In the genomic region with DNA sequence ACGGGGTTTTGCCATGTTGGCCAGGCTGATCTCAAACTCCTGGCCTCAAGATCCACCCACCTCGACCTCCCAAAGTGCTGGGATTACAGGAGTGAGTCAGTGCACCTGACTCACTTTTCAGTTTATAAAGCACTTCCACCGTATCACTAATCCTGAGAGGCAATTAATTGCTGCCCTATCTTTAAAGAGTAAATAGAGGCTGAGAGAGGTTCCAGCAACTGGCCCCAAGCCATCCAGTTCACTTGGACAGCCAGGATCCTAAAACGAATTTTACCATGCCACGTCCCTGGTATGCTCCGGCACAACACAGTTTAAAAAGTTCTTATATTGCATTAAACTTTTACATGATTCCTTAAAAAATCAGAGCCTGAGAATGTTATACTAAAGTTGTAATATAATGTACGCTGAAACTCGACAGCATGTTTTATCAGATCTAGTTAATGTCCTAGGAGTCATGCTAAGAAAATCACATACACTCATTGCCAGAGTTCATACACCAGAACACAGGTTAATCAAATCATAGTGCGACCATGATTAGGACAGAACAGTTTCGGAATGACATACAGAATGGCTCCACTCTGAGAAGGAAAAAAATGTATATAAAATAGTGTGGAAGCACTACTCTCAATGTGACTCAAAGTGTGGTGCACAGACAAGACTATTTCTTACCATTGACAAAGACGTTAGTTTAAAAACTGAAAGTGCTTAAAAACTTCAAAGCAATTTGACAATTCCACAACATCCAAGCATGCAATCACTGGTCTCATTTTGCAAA, we compare ENCODE assay signal across 1 cellular context.
TF ChIP-seq lines count a peak whose summit lies in the region.

No MANE protein-coding gene starts in this region.

TF ChIP-seq in HepG2, 621 proteins besides CTCF, POLR2A, EP300 and RAD21 (continued from another document):
- TF ChIP-seq, protein P1, sequence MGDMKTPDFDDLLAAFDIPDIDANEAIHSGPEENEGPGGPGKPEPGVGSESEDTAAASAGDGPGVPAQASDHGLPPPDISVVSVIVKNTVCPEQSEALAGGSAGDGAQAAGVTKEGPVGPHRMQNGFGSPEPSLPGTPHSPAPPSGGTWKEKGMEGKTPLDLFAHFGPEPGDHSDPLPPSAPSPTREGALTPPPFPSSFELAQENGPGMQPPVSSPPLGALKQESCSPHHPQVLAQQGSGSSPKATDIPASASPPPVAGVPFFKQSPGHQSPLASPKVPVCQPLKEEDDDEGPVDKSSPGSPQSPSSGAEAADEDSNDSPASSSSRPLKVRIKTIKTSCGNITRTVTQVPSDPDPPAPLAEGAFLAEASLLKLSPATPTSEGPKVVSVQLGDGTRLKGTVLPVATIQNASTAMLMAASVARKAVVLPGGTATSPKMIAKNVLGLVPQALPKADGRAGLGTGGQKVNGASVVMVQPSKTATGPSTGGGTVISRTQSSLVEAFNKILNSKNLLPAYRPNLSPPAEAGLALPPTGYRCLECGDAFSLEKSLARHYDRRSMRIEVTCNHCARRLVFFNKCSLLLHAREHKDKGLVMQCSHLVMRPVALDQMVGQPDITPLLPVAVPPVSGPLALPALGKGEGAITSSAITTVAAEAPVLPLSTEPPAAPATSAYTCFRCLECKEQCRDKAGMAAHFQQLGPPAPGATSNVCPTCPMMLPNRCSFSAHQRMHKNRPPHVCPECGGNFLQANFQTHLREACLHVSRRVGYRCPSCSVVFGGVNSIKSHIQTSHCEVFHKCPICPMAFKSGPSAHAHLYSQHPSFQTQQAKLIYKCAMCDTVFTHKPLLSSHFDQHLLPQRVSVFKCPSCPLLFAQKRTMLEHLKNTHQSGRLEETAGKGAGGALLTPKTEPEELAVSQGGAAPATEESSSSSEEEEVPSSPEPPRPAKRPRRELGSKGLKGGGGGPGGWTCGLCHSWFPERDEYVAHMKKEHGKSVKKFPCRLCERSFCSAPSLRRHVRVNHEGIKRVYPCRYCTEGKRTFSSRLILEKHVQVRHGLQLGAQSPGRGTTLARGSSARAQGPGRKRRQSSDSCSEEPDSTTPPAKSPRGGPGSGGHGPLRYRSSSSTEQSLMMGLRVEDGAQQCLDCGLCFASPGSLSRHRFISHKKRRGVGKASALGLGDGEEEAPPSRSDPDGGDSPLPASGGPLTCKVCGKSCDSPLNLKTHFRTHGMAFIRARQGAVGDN (CRISPR knock-in tag; IDR thresholded peaks at IDR 0.05), result no peak
- TF ChIP-seq ZNF496 (CRISPR knock-in tag; IDR thresholded peaks at IDR 0.05; ENCODE audit: insufficient replicate concordance), result no peak
- TF ChIP-seq ZNF678 (CRISPR knock-in tag; IDR thresholded peaks at IDR 0.05), result no peak
- no peak for TF ChIP-seq ATRX (CRISPR knock-in tag; IDR thresholded peaks at IDR 0.05; ENCODE audit: borderline replicate concordance)
- TF ChIP-seq, protein P2, sequence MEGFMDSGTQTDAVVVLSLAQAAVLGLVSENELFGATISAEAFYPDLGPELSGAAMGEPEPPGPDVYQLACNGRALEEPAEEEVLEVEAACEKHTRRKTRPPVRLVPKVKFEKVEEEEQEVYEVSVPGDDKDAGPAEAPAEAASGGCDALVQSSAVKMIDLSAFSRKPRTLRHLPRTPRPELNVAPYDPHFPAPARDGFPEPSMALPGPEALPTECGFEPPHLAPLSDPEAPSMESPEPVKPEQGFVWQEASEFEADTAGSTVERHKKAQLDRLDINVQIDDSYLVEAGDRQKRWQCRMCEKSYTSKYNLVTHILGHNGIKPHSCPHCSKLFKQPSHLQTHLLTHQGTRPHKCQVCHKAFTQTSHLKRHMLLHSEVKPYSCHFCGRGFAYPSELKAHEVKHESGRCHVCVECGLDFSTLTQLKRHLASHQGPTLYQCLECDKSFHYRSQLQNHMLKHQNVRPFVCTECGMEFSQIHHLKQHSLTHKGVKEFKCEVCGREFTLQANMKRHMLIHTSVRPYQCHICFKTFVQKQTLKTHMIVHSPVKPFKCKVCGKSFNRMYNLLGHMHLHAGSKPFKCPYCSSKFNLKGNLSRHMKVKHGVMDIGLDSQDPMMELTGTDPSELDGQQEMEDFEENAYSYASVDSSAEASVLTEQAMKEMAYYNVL (CRISPR knock-in tag; IDR thresholded peaks at IDR 0.05; ENCODE audit: borderline replicate concordance), result no peak
- TF ChIP-seq, protein P3, sequence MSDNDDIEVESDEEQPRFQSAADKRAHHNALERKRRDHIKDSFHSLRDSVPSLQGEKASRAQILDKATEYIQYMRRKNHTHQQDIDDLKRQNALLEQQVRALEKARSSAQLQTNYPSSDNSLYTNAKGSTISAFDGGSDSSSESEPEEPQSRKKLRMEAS (IDR thresholded peaks at IDR 0.05), result no peak
- no peak for TF ChIP-seq ZSCAN9 (CRISPR knock-in tag; IDR thresholded peaks at IDR 0.05; ENCODE audit: borderline replicate concordance)
- no peak for TF ChIP-seq KLF16 (CRISPR knock-in tag; IDR thresholded peaks at IDR 0.05)
- no peak for TF ChIP-seq HNRNPH1 (optimal IDR thresholded peaks at IDR 0.05; ENCODE audit: low read depth, low read length)
- TF ChIP-seq MTF1 (CRISPR knock-in tag; IDR thresholded peaks at IDR 0.05), result no peak
- TF ChIP-seq, protein P4, sequence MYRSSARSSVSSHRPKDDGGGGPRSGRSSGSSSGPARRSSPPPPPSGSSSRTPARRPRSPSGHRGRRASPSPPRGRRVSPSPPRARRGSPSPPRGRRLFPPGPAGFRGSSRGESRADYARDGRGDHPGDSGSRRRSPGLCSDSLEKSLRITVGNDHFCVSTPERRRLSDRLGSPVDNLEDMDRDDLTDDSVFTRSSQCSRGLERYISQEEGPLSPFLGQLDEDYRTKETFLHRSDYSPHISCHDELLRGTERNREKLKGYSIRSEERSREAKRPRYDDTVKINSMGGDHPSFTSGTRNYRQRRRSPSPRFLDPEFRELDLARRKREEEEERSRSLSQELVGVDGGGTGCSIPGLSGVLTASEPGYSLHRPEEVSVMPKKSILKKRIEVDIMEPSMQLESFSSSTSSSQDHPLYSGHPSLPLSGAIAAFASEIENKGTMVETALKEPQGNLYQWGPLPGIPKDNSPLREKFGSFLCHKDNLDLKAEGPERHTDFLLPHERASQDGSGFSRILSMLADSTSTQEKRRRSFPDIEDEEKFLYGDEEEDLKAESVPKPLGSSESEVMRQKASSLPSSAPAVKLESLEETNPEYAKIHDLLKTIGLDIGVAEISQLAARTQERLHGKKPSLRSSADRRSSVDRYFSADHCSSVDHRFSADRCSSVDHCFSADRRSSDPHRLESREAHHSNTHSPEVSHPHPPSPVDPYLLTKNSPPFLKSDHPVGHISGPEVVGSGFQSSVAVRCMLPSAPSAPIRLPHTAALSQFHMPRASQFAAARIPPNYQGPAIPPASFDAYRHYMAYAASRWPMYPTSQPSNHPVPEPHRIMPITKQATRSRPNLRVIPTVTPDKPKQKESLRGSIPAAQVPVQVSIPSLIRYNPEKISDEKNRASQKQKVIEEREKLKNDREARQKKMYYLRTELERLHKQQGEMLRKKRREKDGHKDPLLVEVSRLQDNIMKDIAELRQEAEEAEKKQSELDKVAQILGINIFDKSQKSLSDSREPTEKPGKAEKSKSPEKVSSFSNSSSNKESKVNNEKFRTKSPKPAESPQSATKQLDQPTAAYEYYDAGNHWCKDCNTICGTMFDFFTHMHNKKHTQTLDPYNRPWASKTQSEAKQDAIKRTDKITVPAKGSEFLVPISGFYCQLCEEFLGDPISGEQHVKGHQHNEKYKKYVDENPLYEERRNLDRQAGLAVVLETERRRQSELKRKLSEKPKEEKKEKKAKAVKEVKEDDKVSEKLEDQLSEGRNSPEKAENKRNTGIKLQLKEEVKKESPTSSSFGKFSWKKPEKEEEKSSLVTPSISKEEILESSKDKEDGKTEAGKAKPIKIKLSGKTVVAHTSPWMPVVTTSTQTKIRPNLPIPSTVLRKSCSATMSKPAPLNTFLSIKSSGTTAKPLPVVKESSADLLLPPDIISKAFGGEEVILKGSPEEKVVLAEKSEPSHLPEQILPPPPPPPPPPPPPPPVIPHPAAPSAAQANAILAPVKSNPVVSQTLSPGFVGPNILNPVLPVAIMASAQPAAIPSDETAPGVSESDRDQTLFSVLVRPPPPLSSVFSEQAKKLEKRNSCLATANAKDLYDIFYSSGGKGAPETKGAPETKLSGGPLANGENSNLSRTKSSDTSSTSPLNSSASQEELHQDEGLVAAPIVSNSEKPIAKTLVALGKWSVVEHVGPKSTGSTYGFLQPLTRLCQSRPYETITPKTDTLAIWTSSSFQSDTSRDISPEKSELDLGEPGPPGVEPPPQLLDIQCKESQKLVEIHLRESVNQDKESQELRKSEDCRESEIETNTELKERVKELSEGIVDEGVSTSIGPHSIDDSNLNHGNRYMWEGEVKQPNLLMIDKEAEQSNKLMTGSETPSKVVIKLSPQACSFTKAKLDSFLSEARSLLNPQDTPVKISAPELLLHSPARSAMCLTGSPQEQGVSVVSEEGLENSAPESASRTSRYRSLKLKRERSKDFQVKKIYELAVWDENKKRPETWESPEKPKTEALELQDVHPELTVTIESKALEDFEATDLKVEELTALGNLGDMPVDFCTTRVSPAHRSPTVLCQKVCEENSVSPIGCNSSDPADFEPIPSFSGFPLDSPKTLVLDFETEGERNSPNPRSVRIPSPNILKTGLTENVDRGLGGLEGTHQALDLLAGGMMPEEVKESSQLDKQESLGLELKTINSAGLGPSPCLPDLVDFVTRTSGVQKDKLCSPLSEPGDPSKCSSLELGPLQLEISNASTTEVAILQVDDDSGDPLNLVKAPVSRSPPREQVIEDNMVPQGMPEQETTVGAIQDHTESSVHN (CRISPR knock-in tag; IDR thresholded peaks at IDR 0.05), result no peak
- TF ChIP-seq, protein P5, sequence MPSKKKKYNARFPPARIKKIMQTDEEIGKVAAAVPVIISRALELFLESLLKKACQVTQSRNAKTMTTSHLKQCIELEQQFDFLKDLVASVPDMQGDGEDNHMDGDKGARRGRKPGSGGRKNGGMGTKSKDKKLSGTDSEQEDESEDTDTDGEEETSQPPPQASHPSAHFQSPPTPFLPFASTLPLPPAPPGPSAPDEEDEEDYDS (CRISPR knock-in tag; IDR thresholded peaks at IDR 0.05), result no peak
TF ChIP-seq in HepG2: peak in this region for 0.
